14 cellular contexts compared by ENCODE assay signal in genomic region chr10:59098811-59099452, GRCh38.
DNase-seq lines count a peak whose midpoint lies in the region; ATAC-seq lines count a peak whose summit lies in the region.
"Had no signal": no experiment of that assay in that cellular context is flagged by ENCODE, and none has a peak within 500 bp of the region (broad histone marks: within the 10 kb centered on the region; RNA-seq: fewer than 3 reads in every experiment).

No MANE protein-coding gene starts in this region.

- H3K27me3 ChIP-seq in right cardiac atrium (ENCODE audit: control insufficient read depth, insufficient read depth): no peaks in the 10 kb centered on the region

- DNase-seq in left ventricle myocardium superior: no peak
- DNase-seq in right cardiac atrium: no peak
- DNase-seq in astrocyte of the hippocampus (ENCODE audit: low read depth, low spot score): peak; percentile 28
- peak; percentile 18 for DNase-seq in iris pigment epithelial cell (ENCODE audit: low read depth)
- no peak for DNase-seq in activated naive CD8-positive, alpha-beta T cell treated with anti-CD3 and anti-CD28 coated beads, Interleukin-2, amount 50 U/mL, for 24 hours
- no peak for DNase-seq in activated T-cell treated with anti-CD3 and anti-CD28 coated beads for 4 hours
- no peak for DNase-seq in NCI-H2227 (lab: John Stamatoyannopoulos, UW; ENCODE audit: unreplicated experiment)
- DNase-seq in C1 segment of cervical spinal cord (lab: John Stamatoyannopoulos, UW): no peak
- DNase-seq: ACHN; activated naive CD8-positive, alpha-beta T cell treated with anti-CD3 and anti-CD28 coated beads for 36 hours; H7; lower lobe of right lung; SHP77 treated with DMSO at 0.1 percent for 48 hours; stimulated activated CD4-positive, alpha-beta T cell treated with anti-CD3 and anti-CD28 coated beads, Interleukin-15, amount 100 ng/mL, for 24 hours had no signal

- no peaks in the 10 kb centered on the region for H3K9me3 ChIP-seq in right cardiac atrium (ENCODE audit: control insufficient read depth, low read length)
- H3K9me3 ChIP-seq: lower lobe of right lung had no signal

- H3K4me1 ChIP-seq in right cardiac atrium (ENCODE audit: control insufficient read depth, insufficient read depth, low read length): no peaks in the 10 kb centered on the region
- H3K4me1 ChIP-seq: lower lobe of right lung had no signal

- H3K4me3 ChIP-seq in right cardiac atrium (ENCODE audit: low read length): no peak overlapping the region
- H3K4me3 ChIP-seq: lower lobe of right lung had no signal

- no peak overlapping the region for H3K27ac ChIP-seq in right cardiac atrium (ENCODE audit: low read length)
- H3K27ac ChIP-seq: lower lobe of right lung had no signal

- H3K4me3 Mint-ChIP-seq in activated naive CD8-positive, alpha-beta T cell treated with anti-CD3 and anti-CD28 coated beads, Interleukin-2, amount 50 U/mL, for 24 hours: no peak overlapping the region
- H3K4me3 Mint-ChIP-seq: activated naive CD8-positive, alpha-beta T cell treated with anti-CD3 and anti-CD28 coated beads for 36 hours had no signal

- H3K36me3 Mint-ChIP-seq in activated naive CD8-positive, alpha-beta T cell treated with anti-CD3 and anti-CD28 coated beads, Interleukin-2, amount 50 U/mL, for 24 hours (ENCODE audit: low read depth): no peaks in the 10 kb centered on the region
- H3K36me3 Mint-ChIP-seq: activated naive CD8-positive, alpha-beta T cell treated with anti-CD3 and anti-CD28 coated beads for 36 hours had no signal

- intact Hi-C loops in left ventricle myocardium superior (cut with micrococcal nuclease) (no loop called here), right cardiac atrium (cut with DNase I) (no loop called here)

- no peak overlapping the region for H3K27ac Mint-ChIP-seq in activated naive CD8-positive, alpha-beta T cell treated with anti-CD3 and anti-CD28 coated beads, Interleukin-2, amount 50 U/mL, for 24 hours
- H3K27ac Mint-ChIP-seq: activated naive CD8-positive, alpha-beta T cell treated with anti-CD3 and anti-CD28 coated beads for 36 hours had no signal

- H3K4me1 Mint-ChIP-seq in activated naive CD8-positive, alpha-beta T cell treated with anti-CD3 and anti-CD28 coated beads, Interleukin-2, amount 50 U/mL, for 24 hours: no peaks in the 10 kb centered on the region
- H3K4me1 Mint-ChIP-seq: activated naive CD8-positive, alpha-beta T cell treated with anti-CD3 and anti-CD28 coated beads for 36 hours had no signal

- WGBS in right cardiac atrium: 55% methylated on average over 4 of the region's 4 CpGs

- H3K9me3 Mint-ChIP-seq in activated naive CD8-positive, alpha-beta T cell treated with anti-CD3 and anti-CD28 coated beads, Interleukin-2, amount 50 U/mL, for 24 hours: no peaks in the 10 kb centered on the region
- H3K9me3 Mint-ChIP-seq: activated naive CD8-positive, alpha-beta T cell treated with anti-CD3 and anti-CD28 coated beads for 36 hours had no signal

- H3K27me3 Mint-ChIP-seq in activated naive CD8-positive, alpha-beta T cell treated with anti-CD3 and anti-CD28 coated beads, Interleukin-2, amount 50 U/mL, for 24 hours: no peaks in the 10 kb centered on the region
- H3K27me3 Mint-ChIP-seq: activated naive CD8-positive, alpha-beta T cell treated with anti-CD3 and anti-CD28 coated beads for 36 hours had no signal

- peak; percentile 51 for ATAC-seq in left ventricle myocardium superior
- ATAC-seq in right cardiac atrium: no peak
- no peak for ATAC-seq in activated naive CD8-positive, alpha-beta T cell treated with anti-CD3 and anti-CD28 coated beads, Interleukin-2, amount 50 U/mL, for 24 hours

Comparison
In these comparisons a context has a peak if more than half of its experiments do, and no peak if none do; other contexts are left out.
1. DNase-seq: peak in astrocyte of the hippocampus (single experiment) and iris pigment epithelial cell (single experiment); none in left ventricle myocardium superior (single experiment), right cardiac atrium (0 of 3), activated naive CD8-positive, alpha-beta T cell treated with anti-CD3 and anti-CD28 coated beads, Interleukin-2, amount 50 U/mL, for 24 hours (single experiment), activated T-cell treated with anti-CD3 and anti-CD28 coated beads for 4 hours (single experiment), NCI-H2227 (single experiment) and C1 segment of cervical spinal cord (0 of 14).